10 cellular contexts compared by ENCODE assay signal in genomic region chr14:92515510-92516343, GRCh38. TPM values are rescaled to one million over a fixed set of nuclear protein-coding genes. Genes with fewer than 3 reads are reported as not detected.
DNase-seq lines count a peak whose midpoint lies in the region; ATAC-seq and TF ChIP-seq lines count a peak whose summit lies in the region.
"Had no signal": no experiment of that assay in that cellular context is flagged by ENCODE, and none has a peak within 500 bp of the region (broad histone marks: within the 10 kb centered on the region; RNA-seq: fewer than 3 reads in every experiment).

No MANE protein-coding gene starts in this region.

- WGBS in upper lobe of left lung, 2 donors, result 88 to 94% methylated on average over 5 of the region's 5 CpGs

- TF ChIP-seq CTCF in MCF 10A (IDR thresholded peaks at IDR 0.05; ENCODE audit: unreplicated experiment) (no peak), breast epithelium (IDR thresholded peaks at IDR 0.05) (no peak), upper lobe of left lung (IDR thresholded peaks at IDR 0.05) (no peak)

- no peak overlapping the region for H3K27ac ChIP-seq in breast epithelium
- H3K27ac ChIP-seq in upper lobe of left lung, result peak overlapping the region; percentile 39 to 96 (median 94)

- H3K4me1 ChIP-seq in breast epithelium (peaks cover 0 to 10% of the 10 kb centered on the region in 2 donors), upper lobe of left lung (peaks cover 44 to 79% (median 48%) of the 10 kb centered on the region in 4 donors)

- CTCF ChIA-PET in MCF 10A (lab: Yijun Ruan, JAX), result interaction anchor here (1.0 kb wide), 1 partner anchor 31 kb away, joined by 3 read pairs; no protein-coding TSS in a partner anchor
- CTCF ChIA-PET in activated CD8-positive, alpha-beta T cell treated with anti-CD3 and anti-CD28 coated beads, Interleukin-2, amount 10 ng/mL, durations not matched to agents 7 days and 5 days (lab: Charles Lee), result interaction anchor here (1.6 kb wide), 1 partner anchor 10 kb away, joined by 5 read pairs; no protein-coding TSS in a partner anchor

- POLR2A ChIA-PET in MCF 10A (lab: Yijun Ruan, JAX), result no interaction called here
- POLR2A ChIA-PET in activated CD8-positive, alpha-beta T cell treated with anti-CD3 and anti-CD28 coated beads, Interleukin-2, amount 10 ng/mL, durations not matched to agents 7 days and 5 days (lab: Charles Lee), result interaction anchor here (0.6 to 1.9 kb wide), 7 partner anchors 8 to 138 kb away, joined by 3 to 6 read pairs (median 4); no protein-coding TSS in a partner anchor

- H3K4me3 ChIP-seq in breast epithelium (peak overlapping the region in 1 of 3 donors; percentile 83), upper lobe of left lung (peak overlapping the region in 2 of 4 donors; percentile 67 to 92)

- no peaks in the 10 kb centered on the region for H3K27me3 Mint-ChIP-seq in MCF 10A (ENCODE audit: insufficient read depth, unreplicated experiment)
- peaks cover 3% of the 10 kb centered on the region for H3K27me3 Mint-ChIP-seq in activated CD8-positive, alpha-beta T cell treated with anti-CD3 and anti-CD28 coated beads, Interleukin-2, amount 10 ng/mL, durations not matched to agents 7 days and 5 days (ENCODE audit: low read depth)

- H3K4me3 Mint-ChIP-seq in MCF 10A (ENCODE audit: unreplicated experiment), result peak overlapping the region; percentile 70
- peak overlapping the region; percentile 77 for H3K4me3 Mint-ChIP-seq in activated CD8-positive, alpha-beta T cell treated with anti-CD3 and anti-CD28 coated beads, Interleukin-2, amount 10 ng/mL, durations not matched to agents 7 days and 5 days

- intact Hi-C loops in MCF 10A (cut with micrococcal nuclease), result no loop called here
- intact Hi-C loops in breast epithelium (cut with DNase I; ENCODE audit: low total_unique reads), result no loop called here

- H3K9me3 ChIP-seq in breast epithelium (no peaks in the 10 kb centered on the region), upper lobe of left lung (no peaks in the 10 kb centered on the region)

- no peaks in the 10 kb centered on the region for H3K27me3 ChIP-seq in breast epithelium
- no peaks in the 10 kb centered on the region for H3K27me3 ChIP-seq in upper lobe of left lung

- peaks cover 11% of the 10 kb centered on the region for H3K4me1 Mint-ChIP-seq in MCF 10A (ENCODE audit: insufficient read depth, unreplicated experiment)
- H3K4me1 Mint-ChIP-seq in activated CD8-positive, alpha-beta T cell treated with anti-CD3 and anti-CD28 coated beads, Interleukin-2, amount 10 ng/mL, durations not matched to agents 7 days and 5 days (ENCODE audit: low read depth), result peaks cover 70% of the 10 kb centered on the region

- no peaks in the 10 kb centered on the region for H3K36me3 ChIP-seq in breast epithelium
- no peaks in the 10 kb centered on the region for H3K36me3 ChIP-seq in upper lobe of left lung

- no peak overlapping the region for H3K27ac Mint-ChIP-seq in MCF 10A (ENCODE audit: low read depth, unreplicated experiment)
- H3K27ac Mint-ChIP-seq in activated CD8-positive, alpha-beta T cell treated with anti-CD3 and anti-CD28 coated beads, Interleukin-2, amount 10 ng/mL, durations not matched to agents 7 days and 5 days, result peak overlapping the region; percentile 93
- H3K27ac Mint-ChIP-seq: GM23338 had no signal

- peaks cover 4% of the 10 kb centered on the region for H3K36me3 Mint-ChIP-seq in MCF 10A (ENCODE audit: insufficient read depth, unreplicated experiment)
- peaks cover 35% of the 10 kb centered on the region for H3K36me3 Mint-ChIP-seq in activated CD8-positive, alpha-beta T cell treated with anti-CD3 and anti-CD28 coated beads, Interleukin-2, amount 10 ng/mL, durations not matched to agents 7 days and 5 days (ENCODE audit: low read depth)

- ATAC-seq in activated CD8-positive, alpha-beta T cell treated with anti-CD3 and anti-CD28 coated beads, Interleukin-2, amount 10 ng/mL, durations not matched to agents 7 days and 5 days, result no peak
- ATAC-seq in upper lobe of left lung (ENCODE audit: low FRiP score in 2 of 2), result no peak
- ATAC-seq in HG02642 (IDR thresholded peaks at IDR 0.05; ENCODE audit: poor library complexity, unreplicated experiment), result no peak

- no peak for TF ChIP-seq EP300 in upper lobe of left lung (IDR thresholded peaks at IDR 0.05)

- BruUV-seq in MCF 10A (replicated peaks; lab: Mats Ljungman, UMichigan), result TSS peak; percentile 19

- DNase-seq in MCF 10A (ENCODE audit: unreplicated experiment) (no peak), breast epithelium (ENCODE audit: low spot score in 2 of 2) (no peak), midbrain (lab: John Stamatoyannopoulos, UW) (peak; percentile 11), upper lobe of left lung (no peak), EL (no peak), NCI-H748 (lab: John Stamatoyannopoulos, UW; ENCODE audit: unreplicated experiment) (no peak)
- DNase-seq in activated CD8-positive, alpha-beta T cell treated with anti-CD3 and anti-CD28 coated beads, Interleukin-2, amount 10 ng/mL, durations not matched to agents 7 days and 5 days, result peak; percentile 33
- DNase-seq: activated CD4-positive, alpha-beta T cell treated with anti-CD3 and anti-CD28 coated beads, Interleukin-2, amount 50 U/mL, for 4 hours had no signal

- no peak for TF ChIP-seq POLR2A in breast epithelium (IDR thresholded peaks at IDR 0.05)
- no peak for TF ChIP-seq POLR2A in upper lobe of left lung (IDR thresholded peaks at IDR 0.05)

- peaks cover under 1% of the 10 kb centered on the region for H3K9me3 Mint-ChIP-seq in MCF 10A (ENCODE audit: unreplicated experiment)
- no peaks in the 10 kb centered on the region for H3K9me3 Mint-ChIP-seq in activated CD8-positive, alpha-beta T cell treated with anti-CD3 and anti-CD28 coated beads, Interleukin-2, amount 10 ng/mL, durations not matched to agents 7 days and 5 days (ENCODE audit: insufficient read depth)
- H3K9me3 Mint-ChIP-seq: GM23338 had no signal

RNA-seq across cellular contexts. Expression of gene RIN3, which starts 2.1 kb away (rescaled TPM):
- total RNA-seq in MCF 10A (2022) (14.2 and 19.3 TPM in 2 replicates), breast epithelium (10 to 100 TPM; 10.7 to 19.7 (median 12.1) TPM), upper lobe of left lung (10 to 100 TPM; 19.0 to 88.0 (median 59.7) TPM)
- 10 to 100 TPM; 85.6 to 89.0 TPM for total RNA-seq in activated CD8-positive, alpha-beta T cell treated with anti-CD3 and anti-CD28 coated beads, Interleukin-2, amount 10 ng/mL, durations not matched to agents 7 days and 5 days

Comparison
In these comparisons a context has a peak if more than half of its experiments do, and no peak if none do; other contexts are left out.
1. DNase-seq: peak in activated CD8-positive, alpha-beta T cell treated with anti-CD3 and anti-CD28 coated beads, Interleukin-2, amount 10 ng/mL, durations not matched to agents 7 days and 5 days (single experiment) and midbrain (single experiment); none in MCF 10A (single experiment), breast epithelium (0 of 2), upper lobe of left lung (0 of 2), EL (single experiment) and NCI-H748 (single experiment).
2. H3K27ac ChIP-seq: peak in upper lobe of left lung (4 of 4); none in breast epithelium (0 of 2).